15 cellular contexts compared by ENCODE assay signal in genomic region chr19:8494158-8494557, GRCh38. TPM values are rescaled to one million over a fixed set of nuclear protein-coding genes. Genes with fewer than 3 reads are reported as not detected.
A peak's percentile ranks its signal among the peaks of the same experiment; 100 is the strongest.
DNase-seq lines count a peak whose midpoint lies in the region; ATAC-seq and TF ChIP-seq lines count a peak whose summit lies in the region.
"Had no signal": no experiment of that assay in that cellular context is flagged by ENCODE, and none has a peak within 500 bp of the region (broad histone marks: within the 10 kb centered on the region; RNA-seq: fewer than 3 reads in every experiment).

No MANE protein-coding gene starts in this region.

- H3K4me1 Mint-ChIP-seq in CD14-positive monocyte (peaks cover 80% of the 10 kb centered on the region), chondrocyte (ENCODE audit: low read depth) (no peaks in the 10 kb centered on the region), type B pancreatic cell (ENCODE audit: unreplicated experiment) (no peaks in the 10 kb centered on the region)

- H3K27me3 Mint-ChIP-seq in CD14-positive monocyte (ENCODE audit: low read depth in 3 of 3) = peaks cover 0 to 2% (median 1%) of the 10 kb centered on the region in 3 donors
- no peaks in the 10 kb centered on the region for H3K27me3 Mint-ChIP-seq in chondrocyte (ENCODE audit: low read depth)
- no peaks in the 10 kb centered on the region for H3K27me3 Mint-ChIP-seq in type B pancreatic cell

- no peaks in the 10 kb centered on the region for H3K79me2 ChIP-seq in DND-41 (ENCODE audit: insufficient read depth, low read length)
- no peaks in the 10 kb centered on the region for H3K79me2 ChIP-seq in OCI-LY7 (ENCODE audit: insufficient read depth, low read depth, low read length)

- peaks cover 10% of the 10 kb centered on the region for H3K36me3 ChIP-seq in DND-41 (ENCODE audit: insufficient read depth, low read length)
- H3K36me3 ChIP-seq in OCI-LY7 (ENCODE audit: insufficient read depth, low read length) = peaks cover 15% of the 10 kb centered on the region

- H3K9me2 ChIP-seq in OCI-LY7 (ENCODE audit: insufficient read depth, low read length) = no peaks in the 10 kb centered on the region

- no peaks in the 10 kb centered on the region for H3K4me1 ChIP-seq in DND-41 (ENCODE audit: insufficient read depth, low read length)
- peaks cover 13% of the 10 kb centered on the region for H3K4me1 ChIP-seq in OCI-LY7 (ENCODE audit: insufficient read depth, low read length, poor library complexity, severe bottlenecking)
- H3K4me1 ChIP-seq: gastroesophageal sphincter had no signal

- no peak overlapping the region for H3K27ac ChIP-seq in DND-41 (ENCODE audit: low read length)
- no peak overlapping the region for H3K27ac ChIP-seq in OCI-LY7 (ENCODE audit: low read depth, low read length, poor library complexity, severe bottlenecking)
- H3K27ac ChIP-seq: gastroesophageal sphincter had no signal

- H3K4me3 ChIP-seq in DND-41 (ENCODE audit: low read depth in 1 of 2, low read length in 2 of 2) (no peak overlapping the region), OCI-LY7 (ENCODE audit: low read depth, low read length, poor library complexity, severe bottlenecking) (peak overlapping the region; percentile 19), epithelial cell of esophagus (ENCODE audit: low read length) (no peak overlapping the region)
- H3K4me3 ChIP-seq: gastroesophageal sphincter had no signal

- no peak overlapping the region for H3K9ac ChIP-seq in DND-41 (ENCODE audit: low read depth, low read length)

- intact Hi-C loops in CD14-positive monocyte (cut with micrococcal nuclease) (no loop called here), OCI-LY7 (cut with micrococcal nuclease; ENCODE audit: unreplicated experiment) (no loop called here)

- H3K4me2 ChIP-seq in DND-41 (ENCODE audit: insufficient read depth, low read length) (no peak overlapping the region), OCI-LY7 (ENCODE audit: low read length) (peak overlapping the region; percentile 62)

- H3K4me3 Mint-ChIP-seq in CD14-positive monocyte (peak overlapping the region; percentile 65 to 82), chondrocyte (ENCODE audit: unreplicated experiment) (no peak overlapping the region), type B pancreatic cell (no peak overlapping the region)

- TF ChIP-seq CTCF in CD14-positive monocyte (IDR thresholded peaks at IDR 0.05) (no peak), DND-41 (IDR thresholded peaks at IDR 0.05; ENCODE audit: borderline replicate concordance, extremely low read depth, low read length, poor library complexity, severe bottlenecking) (no peak), OCI-LY7 (conservative IDR thresholded peaks at IDR 0.05; ENCODE audit: low read length) (no peak), epithelial cell of esophagus (IDR thresholded peaks at IDR 0.05; ENCODE audit: insufficient read depth, low read depth, low read length, missing control alignments) (no peak), chondrocyte (IDR thresholded peaks at IDR 0.05) (no peak), type B pancreatic cell (conservative IDR thresholded peaks at IDR 0.05) (no peak)

- H3K36me3 Mint-ChIP-seq in CD14-positive monocyte (peaks cover 63 to 96% of the 10 kb centered on the region in 2 donors), chondrocyte (ENCODE audit: low read depth) (peaks cover 2% of the 10 kb centered on the region), type B pancreatic cell (no peaks in the 10 kb centered on the region)

- H4K20me1 ChIP-seq in DND-41 (ENCODE audit: insufficient read depth, low read length) (peaks cover 8% of the 10 kb centered on the region; the same call in 1 of the 2 replicates), OCI-LY7 (ENCODE audit: insufficient read depth, low read length) (no peaks in the 10 kb centered on the region)

- POLR2A ChIA-PET in OCI-LY7 (lab: Charles Lee) = interaction anchor here (0.6 to 2.8 kb wide), 4 partner anchors 19 to 1114 kb away, joined by 3 to 14 read pairs (median 4); partner anchors contain the start of gene ZNF414

- no peaks in the 10 kb centered on the region for H3K27me3 ChIP-seq in DND-41 (ENCODE audit: insufficient read depth, low read length, poor library complexity)
- H3K27me3 ChIP-seq: gastroesophageal sphincter had no signal

- BruUV-seq in OCI-LY7 (replicated peaks; lab: Mats Ljungman, UMichigan) = no TSS peak

- DNase-seq in CD14-positive monocyte (ENCODE audit: low spot score) (peak; percentile 79), DND-41 (peak; percentile 50), OCI-LY7 (ENCODE audit: low spot score) (peak; percentile 45), epithelial cell of esophagus (ENCODE audit: low read depth) (peak; percentile 35), HCEC 1CT (no peak), NCI-H2081 (lab: John Stamatoyannopoulos, UW) (no peak), chondrocyte (ENCODE audit: low spot score) (no peak), type B pancreatic cell (ENCODE audit: extremely low spot score, unreplicated experiment) (no peak)
- DNase-seq: activated CD8-positive, alpha-beta memory T cell treated with anti-CD3 and anti-CD28 coated beads for 24 hours; effector CD4-positive, alpha-beta T cell; kidney; NCI-H1417 treated with DMSO at 0.1 percent for 48 hours; NCI-H774 had no signal

- CTCF ChIA-PET in OCI-LY7 (lab: Charles Lee; ENCODE audit: unreplicated experiment) = no interaction called here

- peak; percentile 70 for ATAC-seq in DND-41 (ENCODE audit: insufficient read depth, low read depth)
- ATAC-seq: gastroesophageal sphincter, SK-N-SH treated with all-trans-retinoic acid at 6 μM for 48 hours had no signal

- no peak overlapping the region for H2AFZ ChIP-seq in DND-41 (ENCODE audit: low read depth, low read length)
- peak overlapping the region; percentile 67; the same call in 1 of the 2 replicates for H2AFZ ChIP-seq in OCI-LY7 (ENCODE audit: low read length)

- H3K27ac Mint-ChIP-seq in CD14-positive monocyte (peak overlapping the region; percentile 87 to 93 (median 92)), chondrocyte (ENCODE audit: unreplicated experiment) (no peak overlapping the region), type B pancreatic cell (no peak overlapping the region)

- H3K9me3 Mint-ChIP-seq in CD14-positive monocyte (no peaks in the 10 kb centered on the region), chondrocyte (ENCODE audit: low read depth) (no peaks in the 10 kb centered on the region), type B pancreatic cell (no peaks in the 10 kb centered on the region)

- H3K9me3 ChIP-seq in DND-41 (ENCODE audit: insufficient read depth, low read length, severe bottlenecking) = no peaks in the 10 kb centered on the region
- H3K9me3 ChIP-seq in OCI-LY7 (ENCODE audit: low read length) = no peaks in the 10 kb centered on the region
- H3K9me3 ChIP-seq: gastroesophageal sphincter had no signal

RNA-seq across cellular contexts. Expression of gene PRAM1, which starts 8.3 kb away (rescaled TPM):
- polyA plus RNA-seq in CD14-positive monocyte = 10 to 100 TPM; 43.3 to 69.0 TPM
- 0.08 and 0.28 TPM in 2 replicates for total RNA-seq in OCI-LY7 (2014; rRNA removed; shearing (Covaris generic))
- total RNA-seq in OCI-LY7 (2022) = 3.1 TPM in 2 replicates
- total RNA-seq in chondrocyte = 0.20 to 0.46 TPM in 2 of 3 replicates, not detected in the other
- total RNA-seq in type B pancreatic cell (ENCODE audit: low replicate concordance) = 0.31 TPM in 2 replicates

RNA-seq across cellular contexts. Expression of gene ZNF414, which starts 19.8 kb away (rescaled TPM):
- 1 to 10 TPM; 4.1 to 4.7 TPM for polyA plus RNA-seq in CD14-positive monocyte
- 3.1 and 8.7 TPM in 2 replicates for total RNA-seq in OCI-LY7 (2014; rRNA removed; shearing (Covaris generic))
- total RNA-seq in OCI-LY7 (2022) (39.0 and 47.5 TPM in 2 replicates), chondrocyte (22.0 to 26.8 TPM (median 25.3 TPM) in 3 replicates), type B pancreatic cell (ENCODE audit: low replicate concordance) (19.9 and 25.4 TPM in 2 replicates)

RNA-seq across cellular contexts. Expression of gene HNRNPM, which starts 49.4 kb away (rescaled TPM):
- 100 to 1,000 TPM in 1 of 2 donors, 10 to 100 TPM in 1; 77.0 to 116 TPM for polyA plus RNA-seq in CD14-positive monocyte
- 90.0 and 111 TPM in 2 replicates for total RNA-seq in OCI-LY7 (2014; rRNA removed; shearing (Covaris generic))
- total RNA-seq in OCI-LY7 (2022) = 264 and 280 TPM in 2 replicates
- total RNA-seq in chondrocyte = 111 to 185 TPM (median 116 TPM) in 3 replicates
- total RNA-seq in type B pancreatic cell (ENCODE audit: low replicate concordance) = 197 and 317 TPM in 2 replicates

Comparison
In these comparisons a context has a peak if more than half of its experiments do, and no peak if none do; other contexts are left out.
1. DNase-seq: peak in CD14-positive monocyte (single experiment), DND-41 (single experiment), OCI-LY7 (single experiment) and epithelial cell of esophagus (single experiment); none in HCEC 1CT (single experiment), NCI-H2081 (0 of 2), chondrocyte (single experiment) and type B pancreatic cell (single experiment).
2. H3K27ac Mint-ChIP-seq: peak in CD14-positive monocyte (7 of 7); none in chondrocyte (single experiment) and type B pancreatic cell (single experiment).
3. H3K4me3 Mint-ChIP-seq: peak in CD14-positive monocyte (2 of 2); none in chondrocyte (single experiment) and type B pancreatic cell (single experiment).